8 cellular contexts compared by ENCODE assay signal in the genomic region with DNA sequence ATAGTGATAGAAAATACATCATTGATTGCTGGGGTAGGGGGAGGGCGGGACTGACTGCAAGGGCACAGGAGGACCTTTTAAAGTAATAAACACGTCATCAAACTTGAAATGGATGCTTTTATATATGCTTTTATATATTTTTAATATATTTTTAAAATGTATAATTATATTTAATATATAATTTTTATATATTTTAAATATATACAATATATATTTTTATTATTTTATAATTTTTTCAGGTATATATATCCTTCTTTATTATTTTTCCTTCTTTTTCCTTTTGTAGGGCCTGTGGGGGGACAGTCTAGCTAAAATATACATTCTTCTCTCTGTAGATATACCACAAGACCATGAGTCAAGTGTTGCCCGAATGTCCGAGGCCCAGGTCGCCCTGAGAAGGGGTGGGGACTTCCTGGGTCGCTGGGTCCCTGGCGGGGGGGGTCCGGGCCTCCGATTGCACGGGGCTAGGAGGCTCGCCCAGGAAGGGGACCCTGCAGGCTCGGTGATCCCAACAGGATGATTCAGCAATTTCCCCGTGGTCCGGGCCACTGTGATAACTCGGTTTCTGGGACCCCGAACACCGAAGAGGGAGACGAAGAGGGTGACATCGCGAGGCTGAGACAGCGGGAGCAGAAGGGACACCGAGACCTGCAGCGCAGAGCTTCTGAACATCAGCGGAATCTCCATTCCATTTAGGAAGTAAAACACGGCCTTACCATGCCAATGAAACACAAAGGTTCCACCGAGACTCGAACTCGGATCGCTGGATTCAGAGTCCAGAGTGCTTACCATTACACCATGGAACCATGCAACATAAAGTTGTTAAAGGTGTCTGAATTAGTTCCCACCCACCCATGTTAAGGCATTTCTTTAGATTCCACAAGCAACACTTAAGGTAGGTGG.
DNase-seq lines count a peak whose midpoint lies in the region; ATAC-seq and TF ChIP-seq lines count a peak whose summit lies in the region.

No MANE protein-coding gene starts in this region.

- H3K9me3 Mint-ChIP-seq in CD14-positive monocyte (peaks cover 0 to 13% (median 3%) of the 10 kb centered on the region in 7 donors), brain (peaks cover 0 to 7% (median 0%) of the 10 kb centered on the region in 5 experiments)

- H3K36me3 ChIP-seq in mesodermal cell (ENCODE audit: control insufficient read depth, insufficient read depth, low read length) = no peaks in the 10 kb centered on the region
- H3K36me3 ChIP-seq in gastroesophageal sphincter = no peaks in the 10 kb centered on the region

- peaks cover 31% of the 10 kb centered on the region for H3K4me1 Mint-ChIP-seq in CD14-positive monocyte
- H3K4me1 Mint-ChIP-seq in brain = peaks cover 16% of the 10 kb centered on the region

- H3K27me3 ChIP-seq in gastroesophageal sphincter = peaks cover 36% of the 10 kb centered on the region

- H3K4me3 Mint-ChIP-seq in CD14-positive monocyte (peak overlapping the region; percentile 90 to 99), brain (peak overlapping the region; percentile 90 to 94 (median 93))

- no peak for TF ChIP-seq POLR2A in gastroesophageal sphincter (IDR thresholded peaks at IDR 0.05)

- H3K27ac ChIP-seq in mesodermal cell (ENCODE audit: low read depth, low read length, severe bottlenecking) (peak overlapping the region; percentile 23), gastroesophageal sphincter (no peak overlapping the region)

- no peaks in the 10 kb centered on the region for H3K9me3 ChIP-seq in mesodermal cell (ENCODE audit: control insufficient read depth, low read length)
- H3K9me3 ChIP-seq in gastroesophageal sphincter = no peaks in the 10 kb centered on the region

- H3K36me3 Mint-ChIP-seq in CD14-positive monocyte = peaks cover 2% of the 10 kb centered on the region in 2 donors
- H3K36me3 Mint-ChIP-seq in brain = no peaks in the 10 kb centered on the region

- TF ChIP-seq EP300 in gastroesophageal sphincter (IDR thresholded peaks at IDR 0.05) = no peak

- peak overlapping the region; percentile 56 for H3K4me3 ChIP-seq in LNCaP clone FGC (ENCODE audit: low read depth, low read length)
- H3K4me3 ChIP-seq in mesodermal cell (ENCODE audit: extremely low read depth, insufficient read depth, low read length, poor library complexity, severe bottlenecking) = peak overlapping the region; percentile 35
- H3K4me3 ChIP-seq in gastroesophageal sphincter = peak overlapping the region in 1 of 2 donors; percentile 55

- peaks cover 36 to 53% (median 44%) of the 10 kb centered on the region in 3 donors for H3K27me3 Mint-ChIP-seq in CD14-positive monocyte (ENCODE audit: low read depth in 3 of 3)
- H3K27me3 Mint-ChIP-seq in brain = peaks cover 80% of the 10 kb centered on the region

- WGBS in mesodermal cell (ENCODE audit: insufficient coverage in 2 of 2), 2 experiments = 14 to 17% methylated on average over 23 to 25 of the region's 29 CpGs
- WGBS in gastroesophageal sphincter (ENCODE audit: low coverage in 1 of 2), 2 donors = 31 to 37% methylated on average over 12 to 15 of the region's 29 CpGs

- H3K27ac Mint-ChIP-seq in CD14-positive monocyte (peak overlapping the region in 1 of 7 donors; percentile 53), brain (no peak overlapping the region)

- ATAC-seq in GM18870 (IDR thresholded peaks at IDR 0.05; ENCODE audit: unreplicated experiment) (no peak), gastroesophageal sphincter (no peak), HG02973 (IDR thresholded peaks at IDR 0.05; ENCODE audit: unreplicated experiment) (no peak)

- no peak for DNase-seq in CD14-positive monocyte (ENCODE audit: low spot score)
- DNase-seq in LNCaP clone FGC (ENCODE audit: low read depth) = no peak
- DNase-seq in occipital lobe (lab: John Stamatoyannopoulos, UW) = no peak

- H3K4me1 ChIP-seq in mesodermal cell (ENCODE audit: control insufficient read depth, insufficient read depth, low read length, poor library complexity, severe bottlenecking) = peaks cover 8% of the 10 kb centered on the region
- peaks cover 0 to 21% (median 0%) of the 10 kb centered on the region in 3 donors for H3K4me1 ChIP-seq in gastroesophageal sphincter

- intact Hi-C loops in CD14-positive monocyte (cut with micrococcal nuclease) = no loop called here

- TF ChIP-seq CTCF in CD14-positive monocyte (IDR thresholded peaks at IDR 0.05) (no peak), LNCaP clone FGC (IDR thresholded peaks at IDR 0.05; ENCODE audit: control insufficient read depth, extremely low read depth, insufficient read depth) (no peak), brain (conservative IDR thresholded peaks at IDR 0.05) (no peak), gastroesophageal sphincter (IDR thresholded peaks at IDR 0.05) (no peak)
